Comparison of ENCODE assay signal across 28 cellular contexts in the genomic region with DNA sequence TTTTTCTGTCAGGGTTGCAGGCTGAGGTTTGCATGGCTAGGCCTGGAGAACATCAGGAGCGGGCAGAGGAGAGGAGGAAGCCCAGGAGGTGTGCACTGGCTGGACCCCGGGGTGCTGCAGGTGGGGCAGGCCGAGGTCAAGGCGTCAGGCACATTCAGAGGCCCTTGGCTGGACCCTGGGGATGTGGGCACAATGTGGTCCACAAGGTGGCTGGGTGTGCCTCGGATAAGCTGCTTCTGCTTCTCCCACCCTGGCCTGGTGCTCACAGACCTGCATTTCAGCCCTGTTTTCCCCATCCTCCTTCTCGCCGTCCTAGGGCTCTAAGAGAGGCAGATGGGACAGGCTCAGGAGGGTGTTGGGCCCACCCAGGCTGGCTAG.
DNase-seq lines count a peak whose midpoint lies in the region; ATAC-seq and TF ChIP-seq lines count a peak whose summit lies in the region.
"Had no signal": no experiment of that assay in that cellular context is flagged by ENCODE, and none has a peak within 500 bp of the region (broad histone marks: within the 10 kb centered on the region; RNA-seq: fewer than 3 reads in every experiment).

No MANE protein-coding gene starts in this region.

- no peaks in the 10 kb centered on the region for H3K4me1 Mint-ChIP-seq in activated CD4-positive, alpha-beta T cell treated with anti-CD3 and anti-CD28 coated beads, Interleukin-2, amount 10 ng/mL, durations not matched to agents 24 days and 14 days
- H3K4me1 Mint-ChIP-seq in activated CD4-positive, alpha-beta memory T cell treated with anti-CD3 and anti-CD28 coated beads for 36 hours (ENCODE audit: low read depth): no peaks in the 10 kb centered on the region
- H3K4me1 Mint-ChIP-seq in naive thymus-derived CD4-positive, alpha-beta T cell: no peaks in the 10 kb centered on the region
- H3K4me1 Mint-ChIP-seq: naive B cell; stimulated activated naive B cell treated with anti-CD40 and anti-IgM and Interleukin-4, amounts not matched to agents 10 μg/mL and 1 μg/mL and 100 μg/mL, for 72 hours had no signal

- H3K4me3 Mint-ChIP-seq in activated CD4-positive, alpha-beta T cell treated with anti-CD3 and anti-CD28 coated beads, Interleukin-2, amount 10 ng/mL, durations not matched to agents 24 days and 14 days: no peak overlapping the region
- no peak overlapping the region for H3K4me3 Mint-ChIP-seq in activated CD4-positive, alpha-beta memory T cell treated with anti-CD3 and anti-CD28 coated beads for 36 hours
- H3K4me3 Mint-ChIP-seq in naive thymus-derived CD4-positive, alpha-beta T cell: no peak overlapping the region
- H3K4me3 Mint-ChIP-seq: activated T-helper 1 cell treated with anti-CD3 and anti-CD28 coated beads, Interleukin-12 subunit alpha, Interleukin-12 subunit beta, Interleukin-2, Interleukin-4 antibody, amounts not matched to agents 30 ng/mL and 10 ng/mL and 1 ng/mL, durations not matched to agents 14 hours and 24 hours and 36 hours; stimulated activated naive B cell treated with anti-CD40 and anti-IgM and Interleukin-4, amounts not matched to agents 10 μg/mL and 1 μg/mL and 100 μg/mL, for 72 hours had no signal

- TF ChIP-seq POLR2A in esophagus muscularis mucosa (IDR thresholded peaks at IDR 0.05; ENCODE audit: low read depth): no peak
- TF ChIP-seq POLR2A in spleen (IDR thresholded peaks at IDR 0.05): no peak

- H3K4me1 ChIP-seq in esophagus muscularis mucosa (peaks cover 0 to 5% (median 2%) of the 10 kb centered on the region in 4 donors), spleen (peaks cover 0 to 5% (median 0%) of the 10 kb centered on the region in 6 donors)
- no peaks in the 10 kb centered on the region for H3K4me1 ChIP-seq in naive thymus-derived CD4-positive, alpha-beta T cell (ENCODE audit: control insufficient read depth in 2 of 2, insufficient read depth in 2 of 2, low read length in 2 of 2)
- H3K4me1 ChIP-seq: SJCRH30, suprapubic skin had no signal

- no peak overlapping the region for H3K27ac Mint-ChIP-seq in activated CD4-positive, alpha-beta T cell treated with anti-CD3 and anti-CD28 coated beads, Interleukin-2, amount 10 ng/mL, durations not matched to agents 24 days and 14 days
- H3K27ac Mint-ChIP-seq in activated CD4-positive, alpha-beta memory T cell treated with anti-CD3 and anti-CD28 coated beads for 36 hours: no peak overlapping the region
- H3K27ac Mint-ChIP-seq in naive thymus-derived CD4-positive, alpha-beta T cell: no peak overlapping the region
- H3K27ac Mint-ChIP-seq: activated T-helper 1 cell treated with anti-CD3 and anti-CD28 coated beads, Interleukin-12 subunit alpha, Interleukin-12 subunit beta, Interleukin-2, Interleukin-4 antibody, amounts not matched to agents 30 ng/mL and 10 ng/mL and 1 ng/mL, durations not matched to agents 14 hours and 24 hours and 36 hours; naive B cell; stimulated activated naive B cell treated with anti-CD40 and anti-IgM and Interleukin-4, amounts not matched to agents 10 μg/mL and 1 μg/mL and 100 μg/mL, for 72 hours had no signal

- H3K27me3 ChIP-seq in esophagus muscularis mucosa (no peaks in the 10 kb centered on the region), spleen (replicated peaks in 1 of 7) (peaks cover 0 to 6% (median 0%) of the 10 kb centered on the region in 7 donors)
- H3K27me3 ChIP-seq in naive thymus-derived CD4-positive, alpha-beta T cell (ENCODE audit: control insufficient read depth in 2 of 2, insufficient read depth in 2 of 2, low read length in 2 of 2): no peaks in the 10 kb centered on the region
- H3K27me3 ChIP-seq: brain microvascular endothelial cell, suprapubic skin had no signal

- H3K27ac ChIP-seq in esophagus muscularis mucosa (replicated peaks in 1 of 4) (no peak overlapping the region), spleen (no peak overlapping the region)
- no peak overlapping the region for H3K27ac ChIP-seq in naive thymus-derived CD4-positive, alpha-beta T cell (ENCODE audit: low read depth, low read length)
- H3K27ac ChIP-seq: 22Rv1, brain microvascular endothelial cell, C4-2B, SJCRH30, suprapubic skin had no signal

- peaks cover 0 to 3% (median 0%) of the 10 kb centered on the region in 4 donors for H3K36me3 ChIP-seq in esophagus muscularis mucosa
- no peaks in the 10 kb centered on the region for H3K36me3 ChIP-seq in spleen
- no peaks in the 10 kb centered on the region for H3K36me3 ChIP-seq in naive thymus-derived CD4-positive, alpha-beta T cell (ENCODE audit: control insufficient read depth in 2 of 3, insufficient read depth in 3 of 3, low read length in 3 of 3)
- H3K36me3 ChIP-seq: brain microvascular endothelial cell, SJCRH30, suprapubic skin had no signal

- no peak for TF ChIP-seq EP300 in esophagus muscularis mucosa (IDR thresholded peaks at IDR 0.05)

- no peaks in the 10 kb centered on the region for H3K36me3 Mint-ChIP-seq in activated CD4-positive, alpha-beta T cell treated with anti-CD3 and anti-CD28 coated beads, Interleukin-2, amount 10 ng/mL, durations not matched to agents 24 days and 14 days (ENCODE audit: low read depth)
- no peaks in the 10 kb centered on the region for H3K36me3 Mint-ChIP-seq in activated CD4-positive, alpha-beta memory T cell treated with anti-CD3 and anti-CD28 coated beads for 36 hours
- no peaks in the 10 kb centered on the region for H3K36me3 Mint-ChIP-seq in naive thymus-derived CD4-positive, alpha-beta T cell
- H3K36me3 Mint-ChIP-seq: naive B cell had no signal

- H3K9me3 ChIP-seq in esophagus muscularis mucosa (no peaks in the 10 kb centered on the region), spleen (no peaks in the 10 kb centered on the region)
- no peaks in the 10 kb centered on the region for H3K9me3 ChIP-seq in naive thymus-derived CD4-positive, alpha-beta T cell (ENCODE audit: control insufficient read depth in 2 of 3, low read length in 3 of 3)
- H3K9me3 ChIP-seq: SJCRH30, suprapubic skin had no signal

- POLR2A ChIA-PET in activated CD4-positive, alpha-beta memory T cell treated with anti-CD3 and anti-CD28 coated beads for 36 hours (lab: Charles Lee): no interaction called here
- POLR2A ChIA-PET in naive thymus-derived CD4-positive, alpha-beta T cell (lab: Charles Lee): no interaction called here

- H3K4me3 ChIP-seq in esophagus muscularis mucosa: no peak overlapping the region
- H3K4me3 ChIP-seq in spleen: no peak overlapping the region
- no peak overlapping the region for H3K4me3 ChIP-seq in naive thymus-derived CD4-positive, alpha-beta T cell (ENCODE audit: low read length)
- H3K4me3 ChIP-seq: SJCRH30, suprapubic skin had no signal

- no peaks in the 10 kb centered on the region for H3K9me3 Mint-ChIP-seq in activated CD4-positive, alpha-beta T cell treated with anti-CD3 and anti-CD28 coated beads, Interleukin-2, amount 10 ng/mL, durations not matched to agents 24 days and 14 days
- no peaks in the 10 kb centered on the region for H3K9me3 Mint-ChIP-seq in activated CD4-positive, alpha-beta memory T cell treated with anti-CD3 and anti-CD28 coated beads for 36 hours
- peaks cover 0 to 7% (median 0%) of the 10 kb centered on the region in 11 donors for H3K9me3 Mint-ChIP-seq in naive thymus-derived CD4-positive, alpha-beta T cell
- H3K9me3 Mint-ChIP-seq: activated T-helper 1 cell treated with anti-CD3 and anti-CD28 coated beads, Interleukin-12 subunit alpha, Interleukin-12 subunit beta, Interleukin-2, Interleukin-4 antibody, amounts not matched to agents 30 ng/mL and 10 ng/mL and 1 ng/mL, durations not matched to agents 14 hours and 24 hours and 36 hours; stimulated activated naive B cell treated with anti-CD40 and anti-IgM and Interleukin-4, amounts not matched to agents 10 μg/mL and 1 μg/mL and 100 μg/mL, for 72 hours had no signal

- no peak for ATAC-seq in GM21576 (IDR thresholded peaks at IDR 0.05; ENCODE audit: unreplicated experiment)
- ATAC-seq in naive thymus-derived CD4-positive, alpha-beta T cell: no peak
- ATAC-seq: stimulated activated naive B cell treated with anti-CD40 and anti-IgM and Interleukin-4, amounts not matched to agents 10 μg/mL and 1 μg/mL and 100 μg/mL, for 72 hours had no signal

- intact Hi-C loops in activated CD4-positive, alpha-beta T cell treated with anti-CD3 and anti-CD28 coated beads, Interleukin-2, amount 10 ng/mL, durations not matched to agents 24 days and 14 days (cut with micrococcal nuclease): no loop called here
- intact Hi-C loops in activated CD4-positive, alpha-beta memory T cell treated with anti-CD3 and anti-CD28 coated beads for 36 hours (cut with micrococcal nuclease): no loop called here
- intact Hi-C loops in esophagus muscularis mucosa (cut with DNase I) (no loop called here), spleen (cut with DNase I; ENCODE audit: low total_unique reads) (no loop called here)
- intact Hi-C loops in naive thymus-derived CD4-positive, alpha-beta T cell (cut with micrococcal nuclease): no loop called here

- H3K27me3 Mint-ChIP-seq in activated CD4-positive, alpha-beta T cell treated with anti-CD3 and anti-CD28 coated beads, Interleukin-2, amount 10 ng/mL, durations not matched to agents 24 days and 14 days: no peaks in the 10 kb centered on the region
- peaks cover 2% of the 10 kb centered on the region for H3K27me3 Mint-ChIP-seq in activated CD4-positive, alpha-beta memory T cell treated with anti-CD3 and anti-CD28 coated beads for 36 hours
- peaks cover 0 to 24% (median 15%) of the 10 kb centered on the region in 5 donors for H3K27me3 Mint-ChIP-seq in naive thymus-derived CD4-positive, alpha-beta T cell

- no peak for TF ChIP-seq CTCF in esophagus muscularis mucosa (IDR thresholded peaks at IDR 0.05)
- TF ChIP-seq CTCF in spleen (IDR thresholded peaks at IDR 0.05 in 8 of 11, conservative IDR thresholded peaks at IDR 0.05 in 3 of 11): no peak

- peak; percentile 36 for DNase-seq in activated CD4-positive, alpha-beta T cell treated with anti-CD3 and anti-CD28 coated beads, Interleukin-2, amount 10 ng/mL, durations not matched to agents 24 days and 14 days
- no peak for DNase-seq in activated CD4-positive, alpha-beta T cell treated with anti-CD3 and anti-CD28 coated beads for 4 hours
- DNase-seq in activated CD4-positive, alpha-beta memory T cell treated with anti-CD3 and anti-CD28 coated beads for 36 hours: peak; percentile 5
- DNase-seq in esophagus muscularis mucosa (ENCODE audit: extremely low spot score) (peak; percentile 87), spleen (peak; percentile 49), NCI-H2171 (lab: John Stamatoyannopoulos, UW) (no peak)
- DNase-seq in naive thymus-derived CD4-positive, alpha-beta T cell: no peak
- DNase-seq: activated CD4-positive, alpha-beta T cell treated with anti-CD3 and anti-CD28 coated beads for 48 hours; activated naive CD4-positive, alpha-beta T cell treated with anti-CD3 and anti-CD28 coated beads, Interleukin-2, amount 50 U/mL, for 16 hours; amniotic stem cell; brain microvascular endothelial cell; COR-L47; DMS53; effector CD4-positive, alpha-beta T cell; glutamatergic neuron; kidney; naive B cell; NCI-H2107; NCI-H446; NCI-H82; SJCRH30; stimulated activated naive B cell treated with anti-CD40 and anti-IgM and Interleukin-4, amounts not matched to agents 10 μg/mL and 1 μg/mL and 100 μg/mL, for 72 hours; T-helper 9 cell had no signal

- CTCF ChIA-PET in activated CD4-positive, alpha-beta memory T cell treated with anti-CD3 and anti-CD28 coated beads for 36 hours (lab: Charles Lee): no interaction called here
- CTCF ChIA-PET in naive thymus-derived CD4-positive, alpha-beta T cell (lab: Charles Lee): no interaction called here

- 85% methylated on average over 6 of the region's 7 CpGs for WGBS in esophagus muscularis mucosa
- WGBS in spleen, 5 donors: 84 to 90% (median 89%) methylated on average over 5 to 7 of the region's 7 CpGs

Comparison
In these comparisons a context has a peak if more than half of its experiments do, and no peak if none do; other contexts are left out.
1. DNase-seq: peak in activated CD4-positive, alpha-beta T cell treated with anti-CD3 and anti-CD28 coated beads, Interleukin-2, amount 10 ng/mL, durations not matched to agents 24 days and 14 days (single experiment), activated CD4-positive, alpha-beta memory T cell treated with anti-CD3 and anti-CD28 coated beads for 36 hours (single experiment), esophagus muscularis mucosa (single experiment) and spleen (single experiment); none in activated CD4-positive, alpha-beta T cell treated with anti-CD3 and anti-CD28 coated beads for 4 hours (0 of 2), naive thymus-derived CD4-positive, alpha-beta T cell (0 of 9) and NCI-H2171 (single experiment).